In the genomic region with DNA sequence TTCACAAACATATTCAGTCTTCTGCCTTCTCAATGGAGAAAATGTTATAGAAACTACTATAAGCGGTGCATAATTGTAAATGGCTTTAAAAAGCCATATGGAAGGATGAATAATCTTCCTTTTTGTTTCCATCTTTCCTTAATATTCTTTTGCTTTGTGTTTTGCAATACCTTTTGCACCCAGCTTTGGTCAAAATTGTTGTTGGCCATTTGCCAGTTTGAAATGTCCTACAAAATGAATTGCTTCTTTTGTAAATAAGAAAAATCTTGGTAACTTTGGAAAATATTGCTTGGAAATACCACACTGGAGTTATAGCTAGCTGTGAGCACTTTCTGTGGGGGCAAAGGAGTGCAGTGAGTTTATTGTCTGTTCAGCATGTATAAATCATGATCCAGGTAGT, we compare ENCODE assay signal across 1 cellular context.
TF ChIP-seq lines count a peak whose summit lies in the region.

No MANE protein-coding gene starts in this region.

TF ChIP-seq in K562, 482 proteins besides CTCF, POLR2A, EP300 and RAD21 (continued from another document):
- TF ChIP-seq, protein P1, sequence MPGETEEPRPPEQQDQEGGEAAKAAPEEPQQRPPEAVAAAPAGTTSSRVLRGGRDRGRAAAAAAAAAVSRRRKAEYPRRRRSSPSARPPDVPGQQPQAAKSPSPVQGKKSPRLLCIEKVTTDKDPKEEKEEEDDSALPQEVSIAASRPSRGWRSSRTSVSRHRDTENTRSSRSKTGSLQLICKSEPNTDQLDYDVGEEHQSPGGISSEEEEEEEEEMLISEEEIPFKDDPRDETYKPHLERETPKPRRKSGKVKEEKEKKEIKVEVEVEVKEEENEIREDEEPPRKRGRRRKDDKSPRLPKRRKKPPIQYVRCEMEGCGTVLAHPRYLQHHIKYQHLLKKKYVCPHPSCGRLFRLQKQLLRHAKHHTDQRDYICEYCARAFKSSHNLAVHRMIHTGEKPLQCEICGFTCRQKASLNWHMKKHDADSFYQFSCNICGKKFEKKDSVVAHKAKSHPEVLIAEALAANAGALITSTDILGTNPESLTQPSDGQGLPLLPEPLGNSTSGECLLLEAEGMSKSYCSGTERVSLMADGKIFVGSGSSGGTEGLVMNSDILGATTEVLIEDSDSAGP (CRISPR knock-in tag; IDR thresholded peaks at IDR 0.05), result no peak
- TF ChIP-seq BRCA1 (IDR thresholded peaks at IDR 0.05) (no peak), BRCA1 (CRISPR knock-in tag; IDR thresholded peaks at IDR 0.05) (no peak), NFE2L1 (tag; IDR thresholded peaks at IDR 0.05; ENCODE audit: borderline replicate concordance, low read depth) (no peak), STAT5A (IDR thresholded peaks at IDR 0.05; ENCODE audit: borderline replicate concordance, low read length) (no peak), SRSF1 (IDR thresholded peaks at IDR 0.05; ENCODE audit: low read depth, low read length) (no peak), HDAC8 (tag; IDR thresholded peaks at IDR 0.05) (no peak), NFIC (IDR thresholded peaks at IDR 0.05) (peak; percentile 86), TCF7 (IDR thresholded peaks at IDR 0.05; ENCODE audit: borderline replicate concordance) (no peak), ARNT (IDR thresholded peaks at IDR 0.05) (no peak), KAT2B (IDR thresholded peaks at IDR 0.05; ENCODE audit: low read depth, low read length) (no peak), PML (IDR thresholded peaks at IDR 0.05; ENCODE audit: low read length) (no peak), PTRF (tag; IDR thresholded peaks at IDR 0.05) (no peak)
- TF ChIP-seq, protein P2, sequence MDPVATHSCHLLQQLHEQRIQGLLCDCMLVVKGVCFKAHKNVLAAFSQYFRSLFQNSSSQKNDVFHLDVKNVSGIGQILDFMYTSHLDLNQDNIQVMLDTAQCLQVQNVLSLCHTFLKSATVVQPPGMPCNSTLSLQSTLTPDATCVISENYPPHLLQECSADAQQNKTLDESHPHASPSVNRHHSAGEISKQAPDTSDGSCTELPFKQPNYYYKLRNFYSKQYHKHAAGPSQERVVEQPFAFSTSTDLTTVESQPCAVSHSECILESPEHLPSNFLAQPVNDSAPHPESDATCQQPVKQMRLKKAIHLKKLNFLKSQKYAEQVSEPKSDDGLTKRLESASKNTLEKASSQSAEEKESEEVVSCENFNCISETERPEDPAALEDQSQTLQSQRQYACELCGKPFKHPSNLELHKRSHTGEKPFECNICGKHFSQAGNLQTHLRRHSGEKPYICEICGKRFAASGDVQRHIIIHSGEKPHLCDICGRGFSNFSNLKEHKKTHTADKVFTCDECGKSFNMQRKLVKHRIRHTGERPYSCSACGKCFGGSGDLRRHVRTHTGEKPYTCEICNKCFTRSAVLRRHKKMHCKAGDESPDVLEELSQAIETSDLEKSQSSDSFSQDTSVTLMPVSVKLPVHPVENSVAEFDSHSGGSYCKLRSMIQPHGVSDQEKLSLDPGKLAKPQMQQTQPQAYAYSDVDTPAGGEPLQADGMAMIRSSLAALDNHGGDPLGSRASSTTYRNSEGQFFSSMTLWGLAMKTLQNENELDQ (CRISPR knock-in tag; IDR thresholded peaks at IDR 0.05; ENCODE audit: borderline replicate concordance), result no peak
- TF ChIP-seq, protein P3, sequence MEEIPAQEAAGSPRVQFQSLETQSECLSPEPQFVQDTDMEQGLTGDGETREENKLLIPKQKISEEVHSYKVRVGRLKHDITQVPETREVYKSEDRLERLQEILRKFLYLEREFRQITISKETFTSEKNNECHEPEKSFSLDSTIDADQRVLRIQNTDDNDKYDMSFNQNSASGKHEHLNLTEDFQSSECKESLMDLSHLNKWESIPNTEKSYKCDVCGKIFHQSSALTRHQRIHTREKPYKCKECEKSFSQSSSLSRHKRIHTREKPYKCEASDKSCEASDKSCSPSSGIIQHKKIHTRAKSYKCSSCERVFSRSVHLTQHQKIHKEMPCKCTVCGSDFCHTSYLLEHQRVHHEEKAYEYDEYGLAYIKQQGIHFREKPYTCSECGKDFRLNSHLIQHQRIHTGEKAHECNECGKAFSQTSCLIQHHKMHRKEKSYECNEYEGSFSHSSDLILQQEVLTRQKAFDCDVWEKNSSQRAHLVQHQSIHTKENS (CRISPR knock-in tag; IDR thresholded peaks at IDR 0.05), result no peak
- TF ChIP-seq, protein P4, sequence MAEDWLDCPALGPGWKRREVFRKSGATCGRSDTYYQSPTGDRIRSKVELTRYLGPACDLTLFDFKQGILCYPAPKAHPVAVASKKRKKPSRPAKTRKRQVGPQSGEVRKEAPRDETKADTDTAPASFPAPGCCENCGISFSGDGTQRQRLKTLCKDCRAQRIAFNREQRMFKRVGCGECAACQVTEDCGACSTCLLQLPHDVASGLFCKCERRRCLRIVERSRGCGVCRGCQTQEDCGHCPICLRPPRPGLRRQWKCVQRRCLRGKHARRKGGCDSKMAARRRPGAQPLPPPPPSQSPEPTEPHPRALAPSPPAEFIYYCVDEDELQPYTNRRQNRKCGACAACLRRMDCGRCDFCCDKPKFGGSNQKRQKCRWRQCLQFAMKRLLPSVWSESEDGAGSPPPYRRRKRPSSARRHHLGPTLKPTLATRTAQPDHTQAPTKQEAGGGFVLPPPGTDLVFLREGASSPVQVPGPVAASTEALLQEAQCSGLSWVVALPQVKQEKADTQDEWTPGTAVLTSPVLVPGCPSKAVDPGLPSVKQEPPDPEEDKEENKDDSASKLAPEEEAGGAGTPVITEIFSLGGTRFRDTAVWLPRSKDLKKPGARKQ (CRISPR knock-in tag; IDR thresholded peaks at IDR 0.05), result no peak
- TF ChIP-seq, protein P5, sequence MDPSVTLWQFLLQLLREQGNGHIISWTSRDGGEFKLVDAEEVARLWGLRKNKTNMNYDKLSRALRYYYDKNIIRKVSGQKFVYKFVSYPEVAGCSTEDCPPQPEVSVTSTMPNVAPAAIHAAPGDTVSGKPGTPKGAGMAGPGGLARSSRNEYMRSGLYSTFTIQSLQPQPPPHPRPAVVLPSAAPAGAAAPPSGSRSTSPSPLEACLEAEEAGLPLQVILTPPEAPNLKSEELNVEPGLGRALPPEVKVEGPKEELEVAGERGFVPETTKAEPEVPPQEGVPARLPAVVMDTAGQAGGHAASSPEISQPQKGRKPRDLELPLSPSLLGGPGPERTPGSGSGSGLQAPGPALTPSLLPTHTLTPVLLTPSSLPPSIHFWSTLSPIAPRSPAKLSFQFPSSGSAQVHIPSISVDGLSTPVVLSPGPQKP (CRISPR knock-in tag; IDR thresholded peaks at IDR 0.05), result no peak
